8 cellular contexts compared by ENCODE assay signal in genomic region chr1:58699011-58699762, GRCh38. TPM values are rescaled to one million over a fixed set of nuclear protein-coding genes. Genes with fewer than 3 reads are reported as not detected.
DNase-seq lines count a peak whose midpoint lies in the region; ATAC-seq, FAIRE-seq and TF ChIP-seq lines count a peak whose summit lies in the region.

No MANE protein-coding gene starts in this region.

- TF ChIP-seq CTCF in CD4-positive, alpha-beta T cell (IDR thresholded peaks at IDR 0.05), result no peak
- TF ChIP-seq CTCF in bronchial epithelial cell (IDR thresholded peaks at IDR 0.05; ENCODE audit: insufficient read depth, low read length, severe bottlenecking) (no peak), liver (IDR thresholded peaks at IDR 0.05; ENCODE audit: low read depth, low read length, missing input control) (no peak), type B pancreatic cell (conservative IDR thresholded peaks at IDR 0.05) (no peak)

- CTCF ChIA-PET in CD4-positive, alpha-beta T cell (lab: Charles Lee), result interaction anchor here (1.8 kb wide), 1 partner anchor 10 kb away, joined by 5 read pairs; no protein-coding TSS in a partner anchor

- no peaks in the 10 kb centered on the region for H3K27me3 ChIP-seq in CD4-positive, alpha-beta T cell (ENCODE audit: control insufficient read depth, insufficient read depth, low read length)
- H3K27me3 ChIP-seq in bronchial epithelial cell (ENCODE audit: control insufficient read depth, insufficient read depth, low read length), result no peaks in the 10 kb centered on the region
- no peaks in the 10 kb centered on the region for H3K27me3 ChIP-seq in liver (ENCODE audit: control insufficient read depth in 4 of 4, insufficient read depth in 4 of 4, low read length in 3 of 4)

- peak overlapping the region; percentile 97 for H3K27ac Mint-ChIP-seq in CD4-positive, alpha-beta T cell
- H3K27ac Mint-ChIP-seq in type B pancreatic cell, result peak overlapping the region; percentile 96

- H3K4me1 ChIP-seq in liver (ENCODE audit: control insufficient read depth in 4 of 4, insufficient read depth in 4 of 4, low read length in 3 of 4), result peaks cover 4 to 16% (median 10%) of the 10 kb centered on the region in 4 donors

- no peak for FAIRE-seq in bronchial epithelial cell (lab: Jason Lieb, UNC)

- peaks cover 4% of the 10 kb centered on the region for H3K4me1 Mint-ChIP-seq in CD4-positive, alpha-beta T cell (ENCODE audit: low read depth)
- H3K4me1 Mint-ChIP-seq in type B pancreatic cell (ENCODE audit: unreplicated experiment), result peaks cover 22% of the 10 kb centered on the region

- ATAC-seq in CD4-positive, alpha-beta T cell (ENCODE audit: poor library complexity), result no peak
- peak; percentile 21 for ATAC-seq in GM19452 (IDR thresholded peaks at IDR 0.05; ENCODE audit: unreplicated experiment)

- peak overlapping the region; percentile 98 for H3K4me3 Mint-ChIP-seq in CD4-positive, alpha-beta T cell
- peak overlapping the region; percentile 95 for H3K4me3 Mint-ChIP-seq in type B pancreatic cell

- no peaks in the 10 kb centered on the region for H3K9me3 ChIP-seq in CD4-positive, alpha-beta T cell (ENCODE audit: control insufficient read depth, low read length)
- H3K9me3 ChIP-seq in KOPT-K1 (ENCODE audit: insufficient read depth, low read length, poor library complexity, severe bottlenecking), result no peaks in the 10 kb centered on the region
- no peaks in the 10 kb centered on the region for H3K9me3 ChIP-seq in liver (ENCODE audit: control insufficient read depth in 4 of 4, low read length in 3 of 4)

- H3K36me3 Mint-ChIP-seq in CD4-positive, alpha-beta T cell (ENCODE audit: low read depth), result peaks cover 25% of the 10 kb centered on the region
- H3K36me3 Mint-ChIP-seq in type B pancreatic cell, result peaks cover 8% of the 10 kb centered on the region

- H3K4me3 ChIP-seq in bronchial epithelial cell (ENCODE audit: low read depth, low read length), result peak overlapping the region; percentile 84
- peak overlapping the region; percentile 84 to 90 (median 89) for H3K4me3 ChIP-seq in liver (ENCODE audit: low read depth in 1 of 3, low read length in 3 of 3)

- no peaks in the 10 kb centered on the region for H3K9me3 Mint-ChIP-seq in CD4-positive, alpha-beta T cell
- no peaks in the 10 kb centered on the region for H3K9me3 Mint-ChIP-seq in type B pancreatic cell

- no peaks in the 10 kb centered on the region for H3K27me3 Mint-ChIP-seq in CD4-positive, alpha-beta T cell
- no peaks in the 10 kb centered on the region for H3K27me3 Mint-ChIP-seq in type B pancreatic cell

- H3K9ac ChIP-seq in liver (ENCODE audit: low read depth in 1 of 2, low read length in 2 of 2), result peak overlapping the region; percentile 90

- TF ChIP-seq RAD21 in liver (IDR thresholded peaks at IDR 0.05), result no peak

- intact Hi-C loops in CD4-positive, alpha-beta T cell (cut with DNase I, micrococcal nuclease), result no loop called here
- intact Hi-C loops in posterior cingulate gyrus (cut with DNase I), result no loop called here

- POLR2A ChIA-PET in CD4-positive, alpha-beta T cell (lab: Charles Lee), result interaction anchor here (1.4 to 3.3 kb wide), 5 partner anchors 11 to 153 kb away, joined by 3 to 24 read pairs (median 6); partner anchors contain the start of genes JUN and OMA1

- H3K36me3 ChIP-seq in KOPT-K1 (ENCODE audit: insufficient read depth, low read length), result peaks cover 29% of the 10 kb centered on the region
- no peaks in the 10 kb centered on the region for H3K36me3 ChIP-seq in bronchial epithelial cell (ENCODE audit: control insufficient read depth, insufficient read depth, low read length)
- peaks cover 0 to 3% (median 2%) of the 10 kb centered on the region in 4 donors for H3K36me3 ChIP-seq in liver (ENCODE audit: control insufficient read depth in 4 of 4, insufficient read depth in 3 of 4, low read depth in 1 of 4, low read length in 3 of 4)

- WGBS in liver, result 3% methylated on average over 16 of the region's 16 CpGs

- DNase-seq in CD4-positive, alpha-beta T cell, result no peak
- DNase-seq in bronchial epithelial cell (ENCODE audit: low read depth) (peak; percentile 25), type B pancreatic cell (ENCODE audit: extremely low spot score, unreplicated experiment) (no peak), occipital lobe (lab: John Stamatoyannopoulos, UW) (no peak), posterior cingulate gyrus (no peak)

- peak overlapping the region; percentile 66 for H3K27ac ChIP-seq in CD4-positive, alpha-beta T cell (ENCODE audit: low read depth, low read length)
- H3K27ac ChIP-seq in KOPT-K1 (ENCODE audit: low read depth, low read length, poor library complexity, severe bottlenecking), result peak overlapping the region; percentile 79
- peak overlapping the region; percentile 71 to 76 for H3K27ac ChIP-seq in liver (ENCODE audit: low read depth in 1 of 2, low read length in 2 of 2)

TF ChIP-seq in liver, 16 proteins besides CTCF, POLR2A, EP300 and RAD21:
- TF ChIP-seq MAX (IDR thresholded peaks at IDR 0.05) (no peak), GABPA (IDR thresholded peaks at IDR 0.05 in 1 of 2, conservative IDR thresholded peaks at IDR 0.05 in 1 of 2) (no peak), EGR1 (IDR thresholded peaks at IDR 0.05; ENCODE audit: low read depth in 2 of 2) (no peak), ATF3 (IDR thresholded peaks at IDR 0.05) (no peak), TAF1 (conservative IDR thresholded peaks at IDR 0.05) (no peak), HNF4G (IDR thresholded peaks at IDR 0.05) (no peak), JUND (IDR thresholded peaks at IDR 0.05) (no peak), YY1 (IDR thresholded peaks at IDR 0.05) (no peak), ZBTB33 (IDR thresholded peaks at IDR 0.05) (no peak), RXRA (IDR thresholded peaks at IDR 0.05) (no peak), FOXA2 (IDR thresholded peaks at IDR 0.05) (no peak), REST (IDR thresholded peaks at IDR 0.05) (no peak), SP1 (IDR thresholded peaks at IDR 0.05) (no peak), NR2F2 (IDR thresholded peaks at IDR 0.05) (no peak), FOXA1 (IDR thresholded peaks at IDR 0.05) (no peak)

RNA-seq across cellular contexts. Expression of gene MYSM1, which starts 0.7 kb away (rescaled TPM):
- total RNA-seq in CD4-positive, alpha-beta T cell, result 10 to 100 TPM; 60.8 to 66.4 TPM
- total RNA-seq in bronchial epithelial cell (9.2 and 13.8 TPM in 2 replicates), liver (10 to 100 TPM; 11.6 to 23.6 TPM), type B pancreatic cell (ENCODE audit: low replicate concordance) (45.9 and 46.8 TPM in 2 replicates), occipital lobe (53.7 TPM)
- 1 to 10 TPM; 2.6 to 7.8 TPM for polyA plus RNA-seq in liver
